ENCODE assay signal across 11 cellular contexts in the genomic region with DNA sequence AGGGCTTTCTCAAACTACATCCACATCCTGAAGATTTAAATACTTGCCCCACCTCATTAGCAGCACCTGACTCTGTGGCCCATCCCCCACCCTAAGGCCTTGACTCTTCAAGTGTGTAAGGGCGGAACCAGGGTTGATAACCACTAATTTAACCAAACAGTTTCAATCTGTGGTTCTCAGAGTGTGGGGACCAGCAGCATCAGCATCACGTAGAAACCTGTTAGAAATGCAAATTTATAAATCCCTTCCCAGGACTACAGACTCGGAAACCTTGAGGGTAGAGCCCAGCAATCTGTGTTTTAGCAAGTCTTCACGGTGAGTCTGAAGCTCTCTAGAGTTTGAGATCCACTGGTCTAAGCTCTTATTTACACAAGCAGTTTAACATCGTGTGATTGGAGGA. TPM values are rescaled to one million over a fixed set of nuclear protein-coding genes. Genes with fewer than 3 reads are reported as not detected.
A peak's percentile ranks its signal among the peaks of the same experiment; 100 is the strongest.
DNase-seq lines count a peak whose midpoint lies in the region; ATAC-seq and TF ChIP-seq lines count a peak whose summit lies in the region.
"Had no signal": no experiment of that assay in that cellular context is flagged by ENCODE, and none has a peak within 500 bp of the region (broad histone marks: within the 10 kb centered on the region; RNA-seq: fewer than 3 reads in every experiment).

No MANE protein-coding gene starts in this region.

- H4K20me1 ChIP-seq in osteoblast (ENCODE audit: insufficient read depth, low read length): no peaks in the 10 kb centered on the region

- H3K79me2 ChIP-seq in osteoblast (ENCODE audit: insufficient read depth, low read length): peaks cover 93% of the 10 kb centered on the region

- H3K9me3 ChIP-seq in osteoblast (ENCODE audit: low read depth, low read length) (no peaks in the 10 kb centered on the region), left ventricle myocardium inferior (replicated peaks) (no peaks in the 10 kb centered on the region)

- no peak overlapping the region for H2AFZ ChIP-seq in osteoblast (ENCODE audit: low read length)

- H3K27ac ChIP-seq in osteoblast (ENCODE audit: low read depth, low read length): no peak overlapping the region
- H3K27ac ChIP-seq in left ventricle myocardium inferior (replicated peaks): no peak overlapping the region

- intact Hi-C loops in left ventricle myocardium inferior (cut with micrococcal nuclease): no loop called here

- no peak overlapping the region for H3K4me2 ChIP-seq in osteoblast (ENCODE audit: insufficient read depth, low read length)

- DNase-seq in germinal center (ENCODE audit: low spot score): peak; percentile 57
- DNase-seq in osteoblast (ENCODE audit: insufficient read length, low spot score, missing footprints): no peak
- no peak for DNase-seq in mucosa of gallbladder (ENCODE audit: low spot score)
- no peak for DNase-seq in islet precursor cell
- no peak for DNase-seq in left ventricle myocardium inferior
- DNase-seq: activated effector memory CD4-positive, alpha-beta T cell treated with Interleukin-2 at 50 U/mL for 16 hours; trophoblast cell had no signal

- H3K36me3 ChIP-seq in osteoblast (ENCODE audit: insufficient read depth, low read length) (no peaks in the 10 kb centered on the region), left ventricle myocardium inferior (no peaks in the 10 kb centered on the region)

- H3K4me1 ChIP-seq in osteoblast (ENCODE audit: insufficient read depth, low read length) (peaks cover under 1% of the 10 kb centered on the region), left ventricle myocardium inferior (peaks cover 40% of the 10 kb centered on the region)

- TF ChIP-seq CTCF in osteoblast (IDR thresholded peaks at IDR 0.05; ENCODE audit: extremely low read depth, low read depth, low read length) (no peak), left ventricle myocardium inferior (IDR thresholded peaks at IDR 0.05; ENCODE audit: borderline replicate concordance) (no peak)

- ATAC-seq in GM18858 (IDR thresholded peaks at IDR 0.05; ENCODE audit: unreplicated experiment): peak; percentile 81
- ATAC-seq in GM21619 (IDR thresholded peaks at IDR 0.05; ENCODE audit: unreplicated experiment): peak; percentile 86
- ATAC-seq in HG03378 (IDR thresholded peaks at IDR 0.05; ENCODE audit: unreplicated experiment): peak; percentile 79
- ATAC-seq: T-cell had no signal

- H3K27me3 ChIP-seq in osteoblast (ENCODE audit: insufficient read depth, low read length) (no peaks in the 10 kb centered on the region), left ventricle myocardium inferior (ENCODE audit: low read depth) (no peaks in the 10 kb centered on the region)

- no peak overlapping the region for H3K4me3 ChIP-seq in osteoblast (ENCODE audit: insufficient read depth, low read length)
- no peak overlapping the region for H3K4me3 ChIP-seq in left ventricle myocardium inferior

RNA-seq across cellular contexts. Expression of a gene that starts 12.4 kb away (rescaled TPM):
- total RNA-seq in osteoblast (79.3 and 92.3 TPM in 2 replicates), mucosa of gallbladder (14.5 TPM), left ventricle myocardium inferior (11.9 TPM)
